ENCODE assay signal across 10 cellular contexts in the genomic region with DNA sequence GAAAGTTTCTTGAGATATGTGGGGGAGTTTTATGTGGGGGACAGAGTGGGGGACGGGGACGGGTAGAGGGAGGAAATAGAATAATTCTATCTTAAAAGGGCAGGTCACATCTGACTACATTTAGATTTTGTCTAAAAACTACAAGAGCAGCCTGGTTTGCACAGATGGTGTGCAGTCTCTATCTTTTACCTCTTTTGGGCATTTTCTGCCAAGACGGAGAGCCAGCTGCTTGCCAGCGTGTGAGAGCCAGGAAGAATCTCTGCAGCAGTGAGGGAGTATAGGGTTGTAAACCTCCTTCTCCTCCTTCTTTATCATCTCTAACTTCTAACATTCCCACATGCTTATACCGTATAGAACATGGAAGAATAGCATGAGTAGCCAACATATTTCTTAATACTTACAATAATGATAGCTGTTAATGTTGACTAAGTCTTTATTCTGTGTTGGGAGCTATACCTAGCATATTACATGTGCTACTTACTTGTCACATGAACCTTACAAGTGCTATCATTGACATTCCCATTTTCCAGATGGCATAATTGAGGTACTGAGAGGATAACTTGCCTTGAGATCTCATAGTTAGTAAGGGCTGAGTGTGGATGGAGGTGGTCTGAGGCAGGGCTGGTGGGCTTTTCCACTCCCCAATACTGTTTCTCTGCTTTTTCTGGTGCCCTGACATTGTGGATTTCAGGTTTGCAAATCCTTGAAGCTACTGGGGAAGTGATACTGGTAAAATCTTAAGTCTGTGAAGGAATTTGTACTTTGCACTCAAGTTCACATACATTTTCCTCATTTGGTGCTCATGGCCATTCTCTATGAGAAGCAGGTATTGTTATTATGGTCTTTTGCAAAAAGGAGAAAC. TPM values are rescaled to one million over a fixed set of nuclear protein-coding genes. Genes with fewer than 3 reads are reported as not detected.
DNase-seq lines count a peak whose midpoint lies in the region; ATAC-seq and TF ChIP-seq lines count a peak whose summit lies in the region.
"Had no signal": no experiment of that assay in that cellular context is flagged by ENCODE, and none has a peak within 500 bp of the region (broad histone marks: within the 10 kb centered on the region; RNA-seq: fewer than 3 reads in every experiment).

No MANE protein-coding gene starts in this region.

- no peaks in the 10 kb centered on the region for H3K9me3 ChIP-seq in muscle layer of duodenum (ENCODE audit: control insufficient read depth in 1 of 2, low read length in 2 of 2)
- H3K9me3 ChIP-seq in HAP-1, result no peaks in the 10 kb centered on the region

- TF ChIP-seq CTCF in chondrocyte (IDR thresholded peaks at IDR 0.05), result no peak

- no peak for DNase-seq in activated T-cell treated with anti-CD3 and anti-CD28 coated beads, Interleukin-2, amount 50 U/mL, for 24 hours
- no peak for DNase-seq in activated T-cell treated with anti-CD3 and anti-CD28 coated beads, Interleukin-2, amount 50 U/mL, for 48 hours
- DNase-seq in chondrocyte (ENCODE audit: low spot score) (no peak), Kasumi-1 (lab: John Stamatoyannopoulos, UW) (no peak), HAP-1 (ENCODE audit: low spot score in 2 of 2) (no peak)
- DNase-seq: activated gamma-delta T cell, PC-9 had no signal

- H3K36me3 ChIP-seq in muscle layer of duodenum (ENCODE audit: control insufficient read depth in 1 of 2, insufficient read depth in 2 of 2, low read length in 2 of 2) (no peaks in the 10 kb centered on the region), urinary bladder (ENCODE audit: insufficient read depth) (no peaks in the 10 kb centered on the region), HAP-1 (replicated peaks) (no peaks in the 10 kb centered on the region)

- H3K4me1 Mint-ChIP-seq in activated T-cell treated with anti-CD3 and anti-CD28 coated beads, Interleukin-2, amount 50 U/mL, for 24 hours (ENCODE audit: low read depth), result peaks cover 30% of the 10 kb centered on the region
- peaks cover 40% of the 10 kb centered on the region for H3K4me1 Mint-ChIP-seq in chondrocyte (ENCODE audit: low read depth)

- no peaks in the 10 kb centered on the region for H3K9me3 Mint-ChIP-seq in activated T-cell treated with anti-CD3 and anti-CD28 coated beads, Interleukin-2, amount 50 U/mL, for 24 hours
- H3K9me3 Mint-ChIP-seq in chondrocyte (ENCODE audit: low read depth), result no peaks in the 10 kb centered on the region

- no peaks in the 10 kb centered on the region for H3K27me3 ChIP-seq in muscle layer of duodenum (ENCODE audit: low read depth, low read length)
- H3K27me3 ChIP-seq in HAP-1 (ENCODE audit: low read depth), result no peaks in the 10 kb centered on the region

- WGBS in urinary bladder, result 21% methylated on average over 5 of the region's 5 CpGs

- H3K4me3 ChIP-seq in muscle layer of duodenum (ENCODE audit: low read depth in 1 of 2, low read length in 2 of 2) (peak overlapping the region; percentile 66 to 68), urinary bladder (ENCODE audit: low read depth, low read length) (peak overlapping the region; percentile 30), HAP-1 (no peak overlapping the region)
- H3K4me3 ChIP-seq: PC-9 had no signal

- H3K36me3 Mint-ChIP-seq in activated T-cell treated with anti-CD3 and anti-CD28 coated beads, Interleukin-2, amount 50 U/mL, for 24 hours (ENCODE audit: low read depth), result no peaks in the 10 kb centered on the region
- no peaks in the 10 kb centered on the region for H3K36me3 Mint-ChIP-seq in chondrocyte (ENCODE audit: low read depth)

- peak overlapping the region; percentile 65 for H3K4me3 Mint-ChIP-seq in activated T-cell treated with anti-CD3 and anti-CD28 coated beads, Interleukin-2, amount 50 U/mL, for 24 hours
- peak overlapping the region; percentile 68 for H3K4me3 Mint-ChIP-seq in chondrocyte (ENCODE audit: unreplicated experiment)

- no peak overlapping the region for H3K27ac Mint-ChIP-seq in activated T-cell treated with anti-CD3 and anti-CD28 coated beads, Interleukin-2, amount 50 U/mL, for 24 hours
- H3K27ac Mint-ChIP-seq in chondrocyte (ENCODE audit: unreplicated experiment), result no peak overlapping the region

- no peak for ATAC-seq in GM19452 (IDR thresholded peaks at IDR 0.05; ENCODE audit: unreplicated experiment)

- H3K27ac ChIP-seq in muscle layer of duodenum (ENCODE audit: low read length) (peak overlapping the region; percentile 89), urinary bladder (ENCODE audit: low read depth) (no peak overlapping the region)
- H3K27ac ChIP-seq: PC-9 had no signal

- peaks cover 23% of the 10 kb centered on the region for H3K27me3 Mint-ChIP-seq in activated T-cell treated with anti-CD3 and anti-CD28 coated beads, Interleukin-2, amount 50 U/mL, for 24 hours
- peaks cover 4% of the 10 kb centered on the region for H3K27me3 Mint-ChIP-seq in chondrocyte (ENCODE audit: low read depth)

- in situ Hi-C loops in HAP-1 (cut with MboI; ENCODE audit: low sequenced_read_pairs), result no loop called here

- H3K4me1 ChIP-seq in muscle layer of duodenum (ENCODE audit: control insufficient read depth in 1 of 2, insufficient read depth in 2 of 2, low read length in 2 of 2), result no peaks in the 10 kb centered on the region
- no peaks in the 10 kb centered on the region for H3K4me1 ChIP-seq in urinary bladder (ENCODE audit: insufficient read depth)
- H3K4me1 ChIP-seq in HAP-1, result no peaks in the 10 kb centered on the region

RNA-seq across cellular contexts. Expression of gene ENTPD1, which starts 1.1 kb away (rescaled TPM):
- 2.1 to 6.0 TPM (median 5.2 TPM) in 3 replicates for total RNA-seq in chondrocyte
- total RNA-seq in urinary bladder, result 85.3 TPM
- polyA plus RNA-seq in urinary bladder, result 53.8 TPM
- total RNA-seq: PC-9 had no signal

Comparison
In these comparisons a context has a peak if more than half of its experiments do, and no peak if none do; other contexts are left out.
1. RNA of gene ENTPD1, which starts 1.1 kb away (total RNA-seq): 85.3 TPM in urinary bladder (single experiment); 2.1 to 6.0 TPM in chondrocyte; every median in the first group is over 10 times any median in the second.